Comparison of ENCODE assay signal across 9 cellular contexts in the genomic region with DNA sequence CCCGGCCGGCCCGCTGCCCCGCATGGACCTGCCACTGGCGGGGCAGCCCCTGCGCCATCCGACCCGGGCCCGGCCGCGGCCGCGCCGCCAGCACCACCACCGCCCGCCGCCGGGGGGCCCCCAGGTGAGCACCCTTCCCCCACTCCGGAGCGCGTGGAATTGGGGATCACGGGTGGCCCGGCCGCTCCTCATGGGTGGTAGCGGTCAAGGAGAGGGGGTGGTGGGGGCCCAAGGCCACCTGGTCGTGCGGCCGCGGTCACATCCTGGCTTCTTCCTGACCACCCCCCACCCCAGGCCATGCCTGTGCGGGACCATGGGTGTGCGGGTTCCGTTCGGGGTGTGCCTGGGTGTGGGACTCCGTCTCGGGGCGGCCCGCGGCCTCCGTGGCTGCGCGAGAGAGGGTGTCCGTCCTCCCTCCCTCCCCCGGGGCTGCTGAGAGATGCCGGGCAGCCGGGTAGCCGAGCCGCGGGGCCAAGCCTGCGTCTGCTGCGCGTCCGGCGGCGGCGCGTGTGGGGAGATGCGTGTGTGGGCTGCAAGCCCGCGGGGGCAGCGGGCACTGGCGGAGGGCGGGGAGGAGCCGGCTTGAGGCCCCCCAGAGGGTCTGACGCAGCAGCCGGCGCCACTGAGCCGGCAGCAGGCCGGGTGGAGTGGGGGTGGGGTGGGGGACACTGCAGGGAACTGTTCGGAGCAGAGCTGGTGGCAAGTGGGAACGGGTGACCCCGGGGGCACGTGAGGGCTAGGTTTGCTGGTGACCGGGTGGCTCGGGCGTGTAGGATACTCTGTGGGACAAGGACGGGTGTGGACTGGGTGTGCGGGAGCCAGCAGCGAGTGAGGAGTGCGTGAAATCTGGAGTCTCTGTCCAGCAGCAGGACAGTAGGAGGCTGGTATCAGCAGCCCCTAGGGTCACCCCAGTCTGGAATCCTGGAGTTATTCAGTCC. TPM values are rescaled to one million over a fixed set of nuclear protein-coding genes. Genes with fewer than 3 reads are reported as not detected.
A peak's percentile ranks its signal among the peaks of the same experiment; 100 is the strongest.
DNase-seq lines count a peak whose midpoint lies in the region; ATAC-seq and TF ChIP-seq lines count a peak whose summit lies in the region.
"Had no signal": no experiment of that assay in that cellular context is flagged by ENCODE, and none has a peak within 500 bp of the region (broad histone marks: within the 10 kb centered on the region; RNA-seq: fewer than 3 reads in every experiment).

No MANE protein-coding gene starts in this region.

- peak overlapping the region; percentile 73 for H3K27ac Mint-ChIP-seq in activated T-cell treated with anti-CD3 and anti-CD28 coated beads, Interleukin-2, amount 50 U/mL, for 24 hours
- H3K27ac Mint-ChIP-seq in activated naive CD8-positive, alpha-beta T cell treated with anti-CD3 and anti-CD28 coated beads, Interleukin-2, amount 50 U/mL, for 24 hours = no peak overlapping the region

- no peaks in the 10 kb centered on the region for H3K36me3 ChIP-seq in upper lobe of right lung

- no peaks in the 10 kb centered on the region for H3K27me3 Mint-ChIP-seq in activated T-cell treated with anti-CD3 and anti-CD28 coated beads, Interleukin-2, amount 50 U/mL, for 24 hours
- H3K27me3 Mint-ChIP-seq in activated naive CD8-positive, alpha-beta T cell treated with anti-CD3 and anti-CD28 coated beads, Interleukin-2, amount 50 U/mL, for 24 hours = no peaks in the 10 kb centered on the region

- in situ Hi-C loops in astrocyte of the spinal cord (cut with HindIII; ENCODE audit: low sequenced_read_pairs) = no loop called here

- peaks cover 6% of the 10 kb centered on the region for H3K4me1 ChIP-seq in upper lobe of right lung

- H3K27me3 ChIP-seq in upper lobe of right lung = peaks cover 42% of the 10 kb centered on the region

- DNase-seq in activated T-cell treated with anti-CD3 and anti-CD28 coated beads, Interleukin-2, amount 50 U/mL, for 24 hours = no peak
- no peak for DNase-seq in activated T-cell treated with anti-CD3 and anti-CD28 coated beads, Interleukin-2, amount 50 U/mL, for 48 hours
- DNase-seq in astrocyte of the spinal cord (ENCODE audit: low read depth, low spot score) (no peak), islet precursor cell (peak; percentile 63), upper lobe of right lung (no peak)
- no peak for DNase-seq in activated naive CD8-positive, alpha-beta T cell treated with anti-CD3 and anti-CD28 coated beads, Interleukin-2, amount 50 U/mL, for 24 hours
- DNase-seq: NCI-H510A had no signal

- no peaks in the 10 kb centered on the region for H3K9me3 Mint-ChIP-seq in activated T-cell treated with anti-CD3 and anti-CD28 coated beads, Interleukin-2, amount 50 U/mL, for 24 hours
- H3K9me3 Mint-ChIP-seq in activated naive CD8-positive, alpha-beta T cell treated with anti-CD3 and anti-CD28 coated beads, Interleukin-2, amount 50 U/mL, for 24 hours = no peaks in the 10 kb centered on the region

- ATAC-seq in upper lobe of right lung (no peak), HG02588 (IDR thresholded peaks at IDR 0.05; ENCODE audit: unreplicated experiment) (no peak), GM21786 (IDR thresholded peaks at IDR 0.05; ENCODE audit: unreplicated experiment) (no peak)
- ATAC-seq in activated naive CD8-positive, alpha-beta T cell treated with anti-CD3 and anti-CD28 coated beads, Interleukin-2, amount 50 U/mL, for 24 hours = no peak

- no peak overlapping the region for H3K27ac ChIP-seq in upper lobe of right lung

- peaks cover 87% of the 10 kb centered on the region for H3K36me3 Mint-ChIP-seq in activated T-cell treated with anti-CD3 and anti-CD28 coated beads, Interleukin-2, amount 50 U/mL, for 24 hours (ENCODE audit: low read depth)
- peaks cover 24% of the 10 kb centered on the region for H3K36me3 Mint-ChIP-seq in activated naive CD8-positive, alpha-beta T cell treated with anti-CD3 and anti-CD28 coated beads, Interleukin-2, amount 50 U/mL, for 24 hours (ENCODE audit: low read depth)

- H3K4me3 ChIP-seq in astrocyte of the spinal cord (ENCODE audit: low read depth, low read length) = peak overlapping the region; percentile 48
- H3K4me3 ChIP-seq in upper lobe of right lung = peak overlapping the region; percentile 26

- intact Hi-C loops in upper lobe of right lung (cut with DNase I) = loop anchor here (10.0 kb wide), 1 partner anchor 129 kb away; the partner anchor contains the start of gene RIPOR1

- no peaks in the 10 kb centered on the region for H3K9me3 ChIP-seq in upper lobe of right lung

- TF ChIP-seq CTCF in astrocyte of the spinal cord (IDR thresholded peaks at IDR 0.05; ENCODE audit: low read depth, low read length) (no peak), upper lobe of right lung (IDR thresholded peaks at IDR 0.05) (no peak)

- no peak overlapping the region for H3K4me3 Mint-ChIP-seq in activated T-cell treated with anti-CD3 and anti-CD28 coated beads, Interleukin-2, amount 50 U/mL, for 24 hours
- H3K4me3 Mint-ChIP-seq in activated naive CD8-positive, alpha-beta T cell treated with anti-CD3 and anti-CD28 coated beads, Interleukin-2, amount 50 U/mL, for 24 hours = no peak overlapping the region

- H3K4me1 Mint-ChIP-seq in activated T-cell treated with anti-CD3 and anti-CD28 coated beads, Interleukin-2, amount 50 U/mL, for 24 hours (ENCODE audit: low read depth) = peaks cover 16% of the 10 kb centered on the region
- no peaks in the 10 kb centered on the region for H3K4me1 Mint-ChIP-seq in activated naive CD8-positive, alpha-beta T cell treated with anti-CD3 and anti-CD28 coated beads, Interleukin-2, amount 50 U/mL, for 24 hours

RNA-seq across cellular contexts. Expression of gene ACD, which starts 6.7 kb away (rescaled TPM):
- total RNA-seq in upper lobe of right lung = 14.3 TPM

RNA-seq across cellular contexts. Expression of gene PARD6A, which starts 7.4 kb away (rescaled TPM):
- 4.7 TPM for total RNA-seq in upper lobe of right lung

RNA-seq across cellular contexts. Expression of gene CARMIL2, which starts 8.5 kb away (rescaled TPM):
- 6.3 TPM for total RNA-seq in upper lobe of right lung

RNA-seq across cellular contexts. Expression of gene ENKD1, which starts 13.2 kb away (rescaled TPM):
- 14.5 TPM for total RNA-seq in upper lobe of right lung

RNA-seq across cellular contexts. Expression of gene C16orf86, which starts 13.2 kb away (rescaled TPM):
- total RNA-seq in upper lobe of right lung = 3.8 TPM
